1 cellular context compared by ENCODE assay signal in genomic region chr1:237500566-237500965, GRCh38.
TF ChIP-seq lines count a peak whose summit lies in the region.

No MANE protein-coding gene starts in this region.

TF ChIP-seq in A549, 52 proteins besides CTCF, POLR2A, EP300 and RAD21 (continued from another document):
- TF ChIP-seq MAX (IDR thresholded peaks at IDR 0.05) (no peak), MYC (IDR thresholded peaks at IDR 0.05; ENCODE audit: borderline replicate concordance, low read length) (no peak), CBX2 (IDR thresholded peaks at IDR 0.05; ENCODE audit: borderline replicate concordance, low read depth) (no peak), HDAC2 (IDR thresholded peaks at IDR 0.05) (no peak)
